8 cellular contexts compared by ENCODE assay signal in genomic region chr4:77599378-77599777, GRCh38. TPM values are rescaled to one million over a fixed set of nuclear protein-coding genes. Genes with fewer than 3 reads are reported as not detected.
DNase-seq lines count a peak whose midpoint lies in the region; ATAC-seq and TF ChIP-seq lines count a peak whose summit lies in the region.

No MANE protein-coding gene starts in this region.

- H3K4me3 Mint-ChIP-seq in WTC11: no peak overlapping the region

- H3K36me3 Mint-ChIP-seq in WTC11: no peaks in the 10 kb centered on the region

- TF ChIP-seq CTCF in WTC11 (IDR thresholded peaks at IDR 0.05): peak; percentile 58; the same call in 1 of the 2 replicates
- peak; percentile 40 to 58 for TF ChIP-seq CTCF in left lung (IDR thresholded peaks at IDR 0.05)

- H3K27me3 ChIP-seq in left lung: peaks cover 0 to 8% of the 10 kb centered on the region in 2 donors

- POLR2A ChIA-PET in WTC11 (lab: Charles Lee): no interaction called here

- no peaks in the 10 kb centered on the region for H3K27me3 Mint-ChIP-seq in WTC11 (ENCODE audit: low read depth)

- CTCF ChIA-PET in WTC11 (lab: Charles Lee): interaction anchor here (0.9 to 2.5 kb wide), 6 partner anchors 11 to 241 kb away, joined by 3 to 7 read pairs (median 4); no protein-coding TSS in a partner anchor

- no peak overlapping the region for H3K27ac ChIP-seq in left lung

- H3K4me1 Mint-ChIP-seq in WTC11: no peaks in the 10 kb centered on the region

- peaks cover 4% of the 10 kb centered on the region; the same call in 1 of the 2 replicates for H3K9me3 Mint-ChIP-seq in WTC11

- no peaks in the 10 kb centered on the region for H3K9me3 ChIP-seq in left lung

- intact Hi-C loops in left lung (cut with DNase I): loop anchor here in 1 of 2 donors (10.0 kb wide), 1 partner anchor 125 kb away; no protein-coding TSS in a partner anchor

- no peak overlapping the region for H3K4me3 ChIP-seq in left lung

- no peaks in the 10 kb centered on the region for H3K4me1 ChIP-seq in left lung

- peak; percentile 85 for ATAC-seq in WTC11
- ATAC-seq in left lung: peak; percentile 39
- no peak for ATAC-seq in GM19328 (IDR thresholded peaks at IDR 0.05; ENCODE audit: unreplicated experiment)
- no peak for ATAC-seq in HG02588 (IDR thresholded peaks at IDR 0.05; ENCODE audit: unreplicated experiment)

- H3K27ac Mint-ChIP-seq in WTC11: no peak overlapping the region

- H3K36me3 ChIP-seq in left lung: no peaks in the 10 kb centered on the region

- DNase-seq in DMS 273 (lab: John Stamatoyannopoulos, UW; ENCODE audit: unreplicated experiment) (peak; percentile 51), DMS 273 treated with DMSO at 0.1 percent for 48 hours (lab: John Stamatoyannopoulos, UW) (no peak), HT1080 (ENCODE audit: low read depth) (peak; percentile 53), WTC11 (ENCODE audit: low spot score) (peak; percentile 38), left lung (no peak), NCI-H2171 treated with DMSO at 0.1 percent for 48 hours (lab: John Stamatoyannopoulos, UW) (no peak)

TF ChIP-seq in WTC11, 78 proteins besides CTCF, POLR2A, EP300 and RAD21:
- no peak for TF ChIP-seq CBFB (CRISPR knock-in tag; IDR thresholded peaks at IDR 0.05; ENCODE audit: low read depth)
- TF ChIP-seq FOXP4 (CRISPR knock-in tag; IDR thresholded peaks at IDR 0.05): no peak
- no peak for TF ChIP-seq ETV6 (CRISPR knock-in tag; IDR thresholded peaks at IDR 0.05)
- no peak for TF ChIP-seq AR (CRISPR knock-in tag; IDR thresholded peaks at IDR 0.05)
- no peak for TF ChIP-seq SOX15 (CRISPR knock-in tag; IDR thresholded peaks at IDR 0.05)

RNA-seq across cellular contexts. Expression of gene CXCL13, which starts 6.2 kb away (rescaled TPM):
- not detected in 2 replicates for total RNA-seq in HT1080 (2014; rRNA removed; shearing (Covaris generic))
- polyA plus RNA-seq in HT1080 (2015; cell fraction: cytosol; rRNA removed): not detected in 2 replicates
- polyA plus RNA-seq in HT1080 (2015; cell fraction: nucleus; rRNA removed): not detected in 2 replicates
- total RNA-seq in WTC11 (2021) (not detected in 3 replicates), left lung (1 to 10 TPM in 1 of 2 donors, under 1 TPM in 1; 0.92 to 3.5 TPM)

Comparison
In these comparisons a context has a peak if more than half of its experiments do, and no peak if none do; other contexts are left out.
1. DNase-seq: peak in DMS 273 (single experiment), HT1080 (single experiment) and WTC11 (single experiment); none in DMS 273 treated with DMSO at 0.1 percent for 48 hours (single experiment), left lung (0 of 2) and NCI-H2171 treated with DMSO at 0.1 percent for 48 hours (single experiment).
2. ATAC-seq: peak in WTC11 (single experiment) and left lung (single experiment); none in GM19328 (single experiment) and HG02588 (single experiment).